Comparison of ENCODE assay signal across 15 cellular contexts in genomic region chr21:42038826-42039425, GRCh38. TPM values are rescaled to one million over a fixed set of nuclear protein-coding genes. Genes with fewer than 3 reads are reported as not detected.
DNase-seq lines count a peak whose midpoint lies in the region; ATAC-seq, FAIRE-seq and TF ChIP-seq lines count a peak whose summit lies in the region.
"Had no signal": no experiment of that assay in that cellular context is flagged by ENCODE, and none has a peak within 500 bp of the region (broad histone marks: within the 10 kb centered on the region; RNA-seq: fewer than 3 reads in every experiment).

No MANE protein-coding gene starts in this region.

- DNase-seq in AG08395 (ENCODE audit: low spot score) (peak; percentile 7), HCEC 1CT (peak; percentile 67), astrocyte (ENCODE audit: low read depth) (peak; percentile 40), HepG2 (ENCODE audit: low spot score) (no peak), NCI-H187 (lab: John Stamatoyannopoulos, UW) (no peak), NCI-H146 (lab: John Stamatoyannopoulos, UW) (no peak)
- no peak for DNase-seq in stimulated activated CD4-positive, alpha-beta T cell treated with anti-CD3 and anti-CD28 coated beads, Interleukin-2, amount 100 ng/mL, for 48 hours
- DNase-seq: GDM1, NCI-H2029, substantia nigra had no signal

- H4K20me1 ChIP-seq in astrocyte (ENCODE audit: insufficient read depth, low read length) (no peaks in the 10 kb centered on the region), HepG2 (ENCODE audit: insufficient read depth, low read length) (no peaks in the 10 kb centered on the region)

- FAIRE-seq in astrocyte (lab: Jason Lieb, UNC) (no peak), HepG2 (lab: Jason Lieb, UNC) (no peak)

- H3K4me2 ChIP-seq in astrocyte (ENCODE audit: low read length) (peak overlapping the region; percentile 66), HepG2 (ENCODE audit: low read depth, low read length) (peak overlapping the region; percentile 44; the same call in 1 of the 2 replicates)

- H3K27ac Mint-ChIP-seq in astrocyte (ENCODE audit: unreplicated experiment): peak overlapping the region; percentile 99

- CTCF ChIA-PET in HepG2 (lab: Yijun Ruan, JAX; ENCODE audit: low intra/inter-chr PET ratio, low total read pairs): no interaction called here

- H3K27me3 Mint-ChIP-seq in astrocyte (ENCODE audit: low read depth, unreplicated experiment): peaks cover 11% of the 10 kb centered on the region

- H3K9ac ChIP-seq in astrocyte (ENCODE audit: low read length) (peak overlapping the region; percentile 78), HepG2 (ENCODE audit: insufficient read depth, low read depth, low read length) (no peak overlapping the region)

- TF ChIP-seq EP300 in HepG2 (IDR thresholded peaks at IDR 0.05; ENCODE audit: low read depth in 2 of 2, low read length in 2 of 2): no peak
- TF ChIP-seq EP300 in HepG2 (CRISPR knock-in tag; IDR thresholded peaks at IDR 0.05; ENCODE audit: borderline replicate concordance): no peak

- no TSS peak for BruUV-seq in HepG2 (replicated peaks; lab: Mats Ljungman, UMichigan)

- H3K36me3 Mint-ChIP-seq in astrocyte (ENCODE audit: low read depth, unreplicated experiment): no peaks in the 10 kb centered on the region

- H3K27ac ChIP-seq in astrocyte (ENCODE audit: low read depth, low read length): peak overlapping the region; percentile 99
- no peak overlapping the region for H3K27ac ChIP-seq in HepG2 (ENCODE audit: extremely low read length, insufficient read depth, low read length)
- H3K27ac ChIP-seq: prostate gland had no signal

- ATAC-seq in HepG2 (no peak), GM19397 (IDR thresholded peaks at IDR 0.05; ENCODE audit: unreplicated experiment) (no peak)

- POLR2A ChIA-PET in HepG2 (lab: Yijun Ruan, JAX): no interaction called here

- H3K9me3 ChIP-seq in astrocyte (ENCODE audit: insufficient read depth, low read depth, low read length) (no peaks in the 10 kb centered on the region), HepG2 (ENCODE audit: low read length) (no peaks in the 10 kb centered on the region)
- H3K9me3 ChIP-seq: prostate gland had no signal

- WGBS in HepG2 (ENCODE audit: low lambda C conversion rate): 79% methylated on average over 8 of the region's 8 CpGs

- in situ Hi-C loops in HepG2 (cut with HindIII; ENCODE audit: extremely low pct_ligation_motif_present, low pct_unique_long_range_greater_than_20kb): no loop called here

- no peak for TF ChIP-seq CTCF in astrocyte (IDR thresholded peaks at IDR 0.05; ENCODE audit: insufficient read depth, low read depth, low read length)
- no peak for TF ChIP-seq CTCF in HepG2 (CRISPR knock-in tag; IDR thresholded peaks at IDR 0.05)

- no peak overlapping the region for H3K4me3 ChIP-seq in astrocyte (ENCODE audit: insufficient read depth, low read depth, low read length)
- no peak overlapping the region for H3K4me3 ChIP-seq in HepG2 (replicated peaks in 1 of 3; ENCODE audit: insufficient read depth in 1 of 3, low read depth in 2 of 3, low read length in 3 of 3)
- H3K4me3 ChIP-seq: lung, prostate gland had no signal

- intact Hi-C loops in HepG2 (cut with micrococcal nuclease; ENCODE audit: unreplicated experiment): no loop called here

- H3K36me3 ChIP-seq in astrocyte (ENCODE audit: insufficient read depth, low read length) (no peaks in the 10 kb centered on the region), HepG2 (replicated peaks in 1 of 2; ENCODE audit: control insufficient read depth in 1 of 2, insufficient read depth in 2 of 2, low read length in 2 of 2) (no peaks in the 10 kb centered on the region)
- H3K36me3 ChIP-seq: prostate gland had no signal

- H3K9me3 Mint-ChIP-seq in astrocyte (ENCODE audit: unreplicated experiment): peaks cover 10% of the 10 kb centered on the region

- H2AFZ ChIP-seq in astrocyte (ENCODE audit: low read depth, low read length) (peak overlapping the region; percentile 4), HepG2 (ENCODE audit: low read length) (no peak overlapping the region)

- TF ChIP-seq POLR2A in HepG2 (IDR thresholded peaks at IDR 0.05; ENCODE audit: insufficient read depth in 1 of 2, low read depth in 2 of 2, low read length in 2 of 2): no peak

- no peaks in the 10 kb centered on the region for H3K27me3 ChIP-seq in astrocyte (ENCODE audit: insufficient read depth, low read length)
- peaks cover 2 to 29% of the 10 kb centered on the region in 2 experiments; a peak in 3 of 5 replicates for H3K27me3 ChIP-seq in HepG2 (ENCODE audit: control insufficient read depth in 1 of 2, insufficient read depth in 2 of 2, low read length in 2 of 2)

- TF ChIP-seq RAD21 in HepG2 (CRISPR knock-in tag; IDR thresholded peaks at IDR 0.05): no peak

- H3K4me1 ChIP-seq in astrocyte (ENCODE audit: insufficient read depth, low read length) (peaks cover 33% of the 10 kb centered on the region), HepG2 (ENCODE audit: insufficient read depth, low read length) (peaks cover 38% of the 10 kb centered on the region)
- H3K4me1 ChIP-seq: prostate gland had no signal

- peak overlapping the region; percentile 5 for H3K4me3 Mint-ChIP-seq in astrocyte (ENCODE audit: unreplicated experiment)

- H3K4me1 Mint-ChIP-seq in astrocyte (ENCODE audit: low read depth, unreplicated experiment): peaks cover 20% of the 10 kb centered on the region

- no peaks in the 10 kb centered on the region for H3K79me2 ChIP-seq in astrocyte (ENCODE audit: insufficient read depth, low read length)
- no peaks in the 10 kb centered on the region for H3K79me2 ChIP-seq in HepG2 (ENCODE audit: insufficient read depth, low read length)

TF ChIP-seq in HepG2, 621 proteins besides CTCF, POLR2A, EP300 and RAD21 (continues in another document):
- no peak for TF ChIP-seq ZNF724P (CRISPR knock-in tag; IDR thresholded peaks at IDR 0.05; ENCODE audit: borderline replicate concordance)
- TF ChIP-seq MYPOP (CRISPR knock-in tag; IDR thresholded peaks at IDR 0.05): no peak

RNA-seq across cellular contexts. Expression of gene ZBTB21, which starts 28.8 kb away (rescaled TPM):
- total RNA-seq in astrocyte (18.3 and 20.5 TPM in 2 replicates), HepG2 (2016; rRNA removed; fragmentation: Illumina TruSeq; extraction: Trizol) (6.1 and 7.7 TPM in 2 replicates)
- 0.97 and 1.3 TPM in 2 replicates for total RNA-seq in HepG2 (2016; cell fraction: cytosol; rRNA removed; fragmentation: Illumina TruSeq; extraction: Trizol; ENCODE audit: low read depth)
- 5.5 and 8.3 TPM in 2 replicates for total RNA-seq in HepG2 (2016; cell fraction: insoluble cytoplasmic fraction; rRNA removed; fragmentation: Illumina TruSeq; extraction: Trizol)
- 3.0 and 3.4 TPM in 2 replicates for total RNA-seq in HepG2 (2016; cell fraction: membrane; rRNA removed; fragmentation: Illumina TruSeq; extraction: Trizol)
- total RNA-seq in HepG2 (2016; cell fraction: nucleus; rRNA removed; fragmentation: Illumina TruSeq; extraction: Trizol): 8.5 and 10.3 TPM in 2 replicates
- polyA plus RNA-seq in HepG2 (2011; rRNA removed): 2.5 and 4.5 TPM in 2 replicates
- polyA plus RNA-seq in HepG2 (2011; cell fraction: cytosol; rRNA removed): 1.6 and 2.3 TPM in 2 replicates
- 4.3 and 8.3 TPM in 2 replicates for polyA plus RNA-seq in HepG2 (2011; cell fraction: nucleus; rRNA removed)
- polyA plus RNA-seq in HepG2 (2012): 3.7 and 5.1 TPM in 2 replicates
- 0.25 TPM in 2 replicates for polyA plus RNA-seq in HepG2 (2016; cell fraction: cytosol; fragmentation: Illumina TruSeq; extraction: Trizol; ENCODE audit: low read depth)
- 5.7 and 5.8 TPM in 2 replicates for polyA plus RNA-seq in HepG2 (2016; cell fraction: insoluble cytoplasmic fraction; fragmentation: Illumina TruSeq; extraction: Trizol; ENCODE audit: low read depth)
- polyA plus RNA-seq in HepG2 (2016; cell fraction: membrane; fragmentation: Illumina TruSeq; extraction: Trizol; ENCODE audit: low read depth): 0.60 and 0.90 TPM in 2 replicates
- 8.0 and 9.0 TPM in 2 replicates for polyA plus RNA-seq in HepG2 (2016; cell fraction: nucleus; fragmentation: Illumina TruSeq; extraction: Trizol; ENCODE audit: insufficient read depth, low read depth)
- polyA minus RNA-seq in HepG2 (2011; rRNA and poly(A)+ RNA removed; ENCODE audit: low replicate concordance): 6.1 and 21.7 TPM in 2 replicates
- polyA minus RNA-seq in HepG2 (2011; cell fraction: cytosol; rRNA and poly(A)+ RNA removed): 4.0 and 6.0 TPM in 2 replicates
- polyA minus RNA-seq in HepG2 (2011; cell fraction: nucleus; rRNA and poly(A)+ RNA removed): 14.5 and 16.0 TPM in 2 replicates

RNA-seq across cellular contexts. Expression of gene UMODL1, which starts 32.2 kb away (rescaled TPM):
- total RNA-seq in astrocyte (0.10 TPM in 1 of 2 replicates, not detected in the other), HepG2 (2016; rRNA removed; fragmentation: Illumina TruSeq; extraction: Trizol) (not detected in 2 replicates)
- not detected in 2 replicates for total RNA-seq in HepG2 (2016; cell fraction: cytosol; rRNA removed; fragmentation: Illumina TruSeq; extraction: Trizol; ENCODE audit: low read depth)
- not detected in 2 replicates for total RNA-seq in HepG2 (2016; cell fraction: insoluble cytoplasmic fraction; rRNA removed; fragmentation: Illumina TruSeq; extraction: Trizol)
- total RNA-seq in HepG2 (2016; cell fraction: membrane; rRNA removed; fragmentation: Illumina TruSeq; extraction: Trizol): not detected in 2 replicates
- total RNA-seq in HepG2 (2016; cell fraction: nucleus; rRNA removed; fragmentation: Illumina TruSeq; extraction: Trizol): not detected in 2 replicates
- polyA plus RNA-seq in HepG2 (2011; rRNA removed): not detected in 2 replicates
- polyA plus RNA-seq in HepG2 (2011; cell fraction: cytosol; rRNA removed): not detected in 2 replicates
- not detected in 2 replicates for polyA plus RNA-seq in HepG2 (2011; cell fraction: nucleus; rRNA removed)
- not detected in 2 replicates for polyA plus RNA-seq in HepG2 (2012)
- polyA plus RNA-seq in HepG2 (2016; cell fraction: cytosol; fragmentation: Illumina TruSeq; extraction: Trizol; ENCODE audit: low read depth): not detected in 2 replicates
- polyA plus RNA-seq in HepG2 (2016; cell fraction: insoluble cytoplasmic fraction; fragmentation: Illumina TruSeq; extraction: Trizol; ENCODE audit: low read depth): not detected in 2 replicates
- polyA plus RNA-seq in HepG2 (2016; cell fraction: membrane; fragmentation: Illumina TruSeq; extraction: Trizol; ENCODE audit: low read depth): not detected in 2 replicates
- not detected in 2 replicates for polyA plus RNA-seq in HepG2 (2016; cell fraction: nucleus; fragmentation: Illumina TruSeq; extraction: Trizol; ENCODE audit: insufficient read depth, low read depth)
- not detected in 2 replicates for polyA minus RNA-seq in HepG2 (2011; rRNA and poly(A)+ RNA removed; ENCODE audit: low replicate concordance)
- not detected in 2 replicates for polyA minus RNA-seq in HepG2 (2011; cell fraction: cytosol; rRNA and poly(A)+ RNA removed)
- polyA minus RNA-seq in HepG2 (2011; cell fraction: nucleus; rRNA and poly(A)+ RNA removed): not detected in 2 replicates
- total RNA-seq: glomerular endothelial cell, HT1080 had no signal

Comparison
In these comparisons a context has a peak if more than half of its experiments do, and no peak if none do; other contexts are left out.
1. DNase-seq: peak in AG08395 (single experiment), HCEC 1CT (single experiment) and astrocyte (single experiment); none in HepG2 (single experiment), NCI-H187 (0 of 2), stimulated activated CD4-positive, alpha-beta T cell treated with anti-CD3 and anti-CD28 coated beads, Interleukin-2, amount 100 ng/mL, for 48 hours (0 of 2) and NCI-H146 (single experiment).